ENCODE assay signal across 26 cellular contexts in the genomic region with DNA sequence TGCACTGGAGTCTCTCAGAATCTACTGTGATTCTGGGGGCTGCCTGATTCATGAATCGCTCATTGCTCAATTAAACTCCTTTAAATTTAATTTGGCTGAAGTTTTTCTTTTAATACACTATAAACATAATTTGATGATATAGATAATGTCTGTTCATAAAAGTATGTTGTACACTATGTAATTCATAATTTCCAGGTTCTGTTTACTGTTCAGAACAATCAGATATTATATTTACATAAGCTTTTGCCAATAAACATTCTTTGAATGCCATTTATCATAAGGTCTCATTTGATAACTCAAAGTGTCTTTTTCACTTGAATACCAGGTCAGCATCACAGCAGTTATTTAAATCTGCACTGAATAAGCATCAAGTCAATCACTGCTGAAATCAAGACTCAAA.
"Had no signal": no experiment of that assay in that cellular context is flagged by ENCODE, and none has a peak within 500 bp of the region (broad histone marks: within the 10 kb centered on the region; RNA-seq: fewer than 3 reads in every experiment).

No MANE protein-coding gene starts in this region.

- H3K4me3 ChIP-seq: neural progenitor cell, psoas muscle, right lobe of liver, sigmoid colon, stomach, thoracic aorta, thyroid gland, tibial nerve, upper lobe of left lung, vagina had no signal

- H3K79me2 ChIP-seq: parathyroid adenoma had no signal

- H3K36me3 Mint-ChIP-seq: stimulated activated effector memory CD8-positive, alpha-beta T cell treated with anti-CD3 and anti-CD28 coated beads, Interleukin-12 subunit alpha, Interleukin-12 subunit beta, amount 100 ng/mL, for 72 hours had no signal

- DNase-seq: natural killer cell; posterior cingulate gyrus; psoas muscle; right cardiac atrium; right lobe of liver; sigmoid colon; small intestine; stimulated activated CD4-positive, alpha-beta T cell treated with anti-CD3 and anti-CD28 coated beads, Interleukin-15, amount 100 ng/mL, for 24 hours; stimulated activated CD4-positive, alpha-beta T cell treated with anti-CD3 and anti-CD28 coated beads, Interleukin-2, amount 100 ng/mL, for 24 hours; stimulated activated CD4-positive, alpha-beta T cell treated with anti-CD3 and anti-CD28 coated beads, Interleukin-2, amount 100 ng/mL, for 48 hours; stimulated activated CD4-positive, alpha-beta T cell treated with anti-CD3 and anti-CD28 coated beads, Interleukin-4, amount 100 ng/mL, for 24 hours; stimulated activated naive B cell treated with anti-CD40 and anti-IgM and Interleukin-4, amounts not matched to agents 10 μg/mL and 1 μg/mL and 100 μg/mL, for 72 hours; stimulated activated naive CD4-positive, alpha-beta T cell treated with Interleukin-2 at 50 U/mL for 16 hours; stomach; thyroid gland; trophoblast cell; upper lobe of left lung had no signal

- H3K9ac ChIP-seq: neural progenitor cell, parathyroid adenoma had no signal

- H2AFZ ChIP-seq: neural progenitor cell, parathyroid adenoma had no signal

- H3K27ac Mint-ChIP-seq: natural killer cell; nephron; neural progenitor cell; progenitor cell of endocrine pancreas; stimulated activated effector memory CD8-positive, alpha-beta T cell treated with anti-CD3 and anti-CD28 coated beads, Interleukin-12 subunit alpha, Interleukin-12 subunit beta, amount 100 ng/mL, for 72 hours; stimulated activated naive B cell treated with anti-CD40 and anti-IgM and Interleukin-4, amounts not matched to agents 10 μg/mL and 1 μg/mL and 100 μg/mL, for 72 hours; stimulated activated naive CD8-positive, alpha-beta T cell treated with anti-CD3 and anti-CD28 coated beads, Interleukin-15, Interleukin-2, amounts not matched to agents 100 ng/mL and 50 ng/mL, for 24 hours had no signal

- H3K4me1 Mint-ChIP-seq: nephron; stimulated activated effector memory CD8-positive, alpha-beta T cell treated with anti-CD3 and anti-CD28 coated beads, Interleukin-12 subunit alpha, Interleukin-12 subunit beta, amount 100 ng/mL, for 72 hours; stimulated activated naive B cell treated with anti-CD40 and anti-IgM and Interleukin-4, amounts not matched to agents 10 μg/mL and 1 μg/mL and 100 μg/mL, for 72 hours had no signal

- H3K9me3 ChIP-seq: psoas muscle, right lobe of liver, thoracic aorta, thyroid gland, vagina had no signal

- H3K4me2 ChIP-seq: neural progenitor cell had no signal

- H3K27me3 ChIP-seq: neural progenitor cell, right lobe of liver, sigmoid colon, stomach, thyroid gland, tibial nerve, upper lobe of left lung, vagina had no signal

- ATAC-seq: natural killer cell; psoas muscle; right cardiac atrium; right lobe of liver; stimulated activated effector memory CD8-positive, alpha-beta T cell treated with anti-CD3 and anti-CD28 coated beads, Interleukin-12 subunit alpha, Interleukin-12 subunit beta, amount 100 ng/mL, for 72 hours; stimulated activated naive B cell treated with anti-CD40 and anti-IgM and Interleukin-4, amounts not matched to agents 10 μg/mL and 1 μg/mL and 100 μg/mL, for 72 hours had no signal

- H3K27ac ChIP-seq: neural progenitor cell, parathyroid adenoma, psoas muscle, right lobe of liver, sigmoid colon, stomach, thoracic aorta, thyroid gland, tibial nerve, upper lobe of left lung, vagina had no signal

- H3K4me3 Mint-ChIP-seq: natural killer cell; nephron; neural progenitor cell; stimulated activated effector memory CD8-positive, alpha-beta T cell treated with anti-CD3 and anti-CD28 coated beads, Interleukin-12 subunit alpha, Interleukin-12 subunit beta, amount 100 ng/mL, for 72 hours; stimulated activated naive B cell treated with anti-CD40 and anti-IgM and Interleukin-4, amounts not matched to agents 10 μg/mL and 1 μg/mL and 100 μg/mL, for 72 hours; stimulated activated naive CD8-positive, alpha-beta T cell treated with anti-CD3 and anti-CD28 coated beads, Interleukin-15, Interleukin-2, amounts not matched to agents 100 ng/mL and 50 ng/mL, for 24 hours had no signal

- H3K4me1 ChIP-seq: neural progenitor cell, parathyroid adenoma, psoas muscle, right lobe of liver, sigmoid colon, stomach, thyroid gland, tibial nerve, upper lobe of left lung, vagina had no signal

- H3K36me3 ChIP-seq: right lobe of liver, sigmoid colon, thoracic aorta, thyroid gland, upper lobe of left lung, vagina had no signal

- H3K27me3 Mint-ChIP-seq: progenitor cell of endocrine pancreas; stimulated activated naive B cell treated with anti-CD40 and anti-IgM and Interleukin-4, amounts not matched to agents 10 μg/mL and 1 μg/mL and 100 μg/mL, for 72 hours; stimulated activated naive CD8-positive, alpha-beta T cell treated with anti-CD3 and anti-CD28 coated beads, Interleukin-15, Interleukin-2, amounts not matched to agents 100 ng/mL and 50 ng/mL, for 24 hours had no signal
